In the genomic region with DNA sequence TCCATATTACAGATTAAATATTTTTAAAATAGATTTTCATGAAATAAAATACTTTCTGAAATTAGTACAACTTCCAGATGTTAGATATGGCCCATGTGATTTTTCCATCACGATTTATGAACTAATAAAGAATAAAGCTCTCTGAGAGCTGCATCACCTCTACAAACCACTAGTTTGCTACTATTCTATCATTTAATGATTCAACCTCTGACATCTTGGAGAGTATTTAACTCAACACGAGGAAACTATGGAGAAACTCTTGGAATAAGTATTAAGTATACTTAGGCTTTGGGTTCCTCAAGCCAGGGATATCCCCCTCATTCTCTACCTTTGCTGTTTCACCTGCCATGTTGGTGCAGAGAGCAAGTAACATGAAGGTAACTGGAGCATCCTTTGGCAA, we compare ENCODE assay signal across 31 cellular contexts. TPM values are rescaled to one million over a fixed set of nuclear protein-coding genes. Genes with fewer than 3 reads are reported as not detected.
"Had no signal": no experiment of that assay in that cellular context is flagged by ENCODE, and none has a peak within 500 bp of the region (broad histone marks: within the 10 kb centered on the region; RNA-seq: fewer than 3 reads in every experiment).

No MANE protein-coding gene starts in this region.

- H3K27me3 Mint-ChIP-seq: activated B cell treated with CpG ODN at 0.5 μM for 24 hours; activated CD8-positive, alpha-beta T cell treated with anti-CD3 and anti-CD28 coated beads for 36 hours; activated naive CD8-positive, alpha-beta T cell; activated T-helper 17 cell treated with anti-CD3 and anti-CD28 coated beads, Interleukin-2, amount 50 U/mL, for 72 hours; central memory CD8-positive, alpha-beta T cell; dendritic cell treated with granulocyte-macrophage colony-stimulating factor and Interleukin-4, amounts not matched to agents 40 ng/mL and 50 ng/mL, for 4 days; effector memory CD8-positive, alpha-beta T cell; T-helper 17 cell had no signal

- H3K36me3 Mint-ChIP-seq: activated naive CD8-positive, alpha-beta T cell had no signal

- H3K27ac Mint-ChIP-seq: activated B cell treated with CpG ODN at 0.5 μM for 24 hours; activated CD8-positive, alpha-beta T cell treated with anti-CD3 and anti-CD28 coated beads for 36 hours; activated naive CD8-positive, alpha-beta T cell; activated T-helper 17 cell treated with anti-CD3 and anti-CD28 coated beads, Interleukin-2, amount 50 U/mL, for 72 hours; dendritic cell treated with granulocyte-macrophage colony-stimulating factor and Interleukin-4, amounts not matched to agents 40 ng/mL and 50 ng/mL, for 4 days; effector memory CD8-positive, alpha-beta T cell; T-helper 17 cell; T-helper 2 cell treated with Interferon-gamma antibody and Interleukin-4, amounts not matched to agents 5 μg/mL and 100 μg/mL, for 36 hours had no signal

- H3K9me3 Mint-ChIP-seq: activated CD8-positive, alpha-beta T cell treated with anti-CD3 and anti-CD28 coated beads for 36 hours; activated T-cell treated with anti-CD3 and anti-CD28 coated beads, Interleukin-2, amount 50 U/mL, for 4 hours; dendritic cell treated with granulocyte-macrophage colony-stimulating factor and Interleukin-4, amounts not matched to agents 40 ng/mL and 50 ng/mL, for 4 days; T-helper 2 cell treated with Interferon-gamma antibody and Interleukin-4, amounts not matched to agents 5 μg/mL and 100 μg/mL, for 36 hours had no signal

- DNase-seq: activated B cell treated with CpG ODN at 0.5 μM for 24 hours; activated CD4-positive, alpha-beta T cell treated with anti-CD3 and anti-CD28 coated beads for 48 hours; activated CD4-positive, alpha-beta T cell treated with anti-CD3 and anti-CD28 coated beads, Interleukin-2, amount 50 U/mL, for 1 hour; activated CD4-positive, alpha-beta T cell treated with anti-CD3 and anti-CD28 coated beads, Interleukin-2, amount 50 U/mL, for 48 hours; activated CD8-positive, alpha-beta memory T cell treated with anti-CD3 and anti-CD28 coated beads for 24 hours; activated CD8-positive, alpha-beta T cell treated with anti-CD3 and anti-CD28 coated beads for 36 hours; activated effector memory CD4-positive, alpha-beta T cell treated with Interleukin-2 at 50 U/mL for 16 hours; activated gamma-delta T cell treated with Interleukin-2 at 50 U/mL for 16 hours; activated naive CD4-positive, alpha-beta T cell treated with anti-CD3 and anti-CD28 coated beads, Interleukin-2, amount 50 U/mL, for 16 hours; activated naive CD4-positive, alpha-beta T cell treated with Interleukin-2 at 50 U/mL for 16 hours; activated T-cell treated with anti-CD3 and anti-CD28 coated beads, Interleukin-2, amount 50 U/mL, for 4 hours; amniotic stem cell; anterior cingulate cortex; brain microvascular endothelial cell; effector CD4-positive, alpha-beta T cell; effector memory CD8-positive, alpha-beta T cell; foreskin fibroblast; glutamatergic neuron; heart left ventricle; T-helper 1 cell; T-helper 17 cell; T1000; WERI-Rb-1 had no signal

- H3K4me3 Mint-ChIP-seq: activated B cell treated with CpG ODN at 0.5 μM for 24 hours; activated CD8-positive, alpha-beta T cell treated with anti-CD3 and anti-CD28 coated beads for 36 hours; activated naive CD8-positive, alpha-beta T cell; activated T-cell treated with anti-CD3 and anti-CD28 coated beads, Interleukin-2, amount 50 U/mL, for 4 hours; activated T-helper 17 cell treated with anti-CD3 and anti-CD28 coated beads, Interleukin-2, amount 50 U/mL, for 72 hours; central memory CD8-positive, alpha-beta T cell; dendritic cell treated with granulocyte-macrophage colony-stimulating factor and Interleukin-4, amounts not matched to agents 40 ng/mL and 50 ng/mL, for 4 days; effector memory CD8-positive, alpha-beta T cell; T-helper 17 cell; T-helper 2 cell treated with Interferon-gamma antibody and Interleukin-4, amounts not matched to agents 5 μg/mL and 100 μg/mL, for 36 hours had no signal

- ATAC-seq: activated CD4-positive, CD25-positive, alpha-beta regulatory T cell treated with anti-CD3 and anti-CD28 coated beads, Interleukin-2, amount 50 U/mL, for 24 hours; activated CD8-positive, alpha-beta T cell treated with anti-CD3 and anti-CD28 coated beads for 36 hours; activated T-cell treated with anti-CD3 and anti-CD28 coated beads, Interleukin-2, amount 50 U/mL, for 4 hours; activated T-helper 17 cell treated with anti-CD3 and anti-CD28 coated beads, Interleukin-2, amount 50 U/mL, for 72 hours; effector memory CD8-positive, alpha-beta T cell; esophagus mucosa; heart left ventricle; T-helper 17 cell had no signal

- H3K4me1 Mint-ChIP-seq: activated B cell treated with CpG ODN at 0.5 μM for 24 hours; activated T-helper 17 cell treated with anti-CD3 and anti-CD28 coated beads, Interleukin-2, amount 50 U/mL, for 72 hours; central memory CD8-positive, alpha-beta T cell; T-helper 17 cell had no signal

RNA-seq across cellular contexts. Expression of gene DACH1, which starts 55.7 kb away (rescaled TPM):
- total RNA-seq: activated B cell treated with CpG ODN at 0.5 μM for 24 hours; activated CD8-positive, alpha-beta T cell treated with anti-CD3 and anti-CD28 coated beads for 36 hours; activated T-helper 17 cell treated with anti-CD3 and anti-CD28 coated beads, Interleukin-2, amount 50 U/mL, for 72 hours; bronchial epithelial cell had no signal
